24 cellular contexts compared by ENCODE assay signal in the genomic region with DNA sequence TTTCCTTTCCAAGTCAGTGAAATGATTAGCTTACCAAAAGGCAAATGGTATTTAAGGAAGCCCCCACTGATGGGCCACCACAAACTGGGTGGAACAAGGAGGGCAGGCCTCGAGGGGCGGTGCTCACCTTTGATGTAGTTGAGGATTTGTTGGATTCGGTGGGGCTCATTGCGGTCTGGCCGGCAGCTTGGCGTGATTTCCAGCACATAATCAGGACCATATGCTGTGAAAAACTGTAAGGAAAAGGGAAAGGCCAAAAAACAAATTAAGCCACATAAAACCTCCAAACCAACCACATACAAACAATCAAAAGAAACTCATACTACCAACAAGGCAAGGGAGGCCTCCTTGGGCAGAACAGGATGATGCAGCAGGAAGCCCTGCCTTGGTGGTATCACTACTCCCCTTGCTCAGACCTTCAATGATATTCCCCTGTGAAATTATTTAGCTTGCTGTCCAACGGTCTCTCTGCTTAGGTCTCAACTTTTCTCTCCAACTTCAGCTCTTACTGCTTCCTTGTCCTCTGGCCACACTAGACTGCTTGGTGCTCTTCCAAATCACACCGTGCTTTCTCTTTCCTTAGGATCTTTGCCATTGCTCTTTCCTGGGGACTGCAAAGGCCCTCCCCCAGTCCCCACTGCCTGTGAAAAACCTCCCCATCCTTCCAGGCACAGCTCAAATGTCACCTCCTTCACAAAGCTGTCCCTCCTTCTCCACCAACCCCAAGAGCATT. TPM values are rescaled to one million over a fixed set of nuclear protein-coding genes. Genes with fewer than 3 reads are reported as not detected.
DNase-seq lines count a peak whose midpoint lies in the region; ATAC-seq lines count a peak whose summit lies in the region.
"Had no signal": no experiment of that assay in that cellular context is flagged by ENCODE, and none has a peak within 500 bp of the region (broad histone marks: within the 10 kb centered on the region; RNA-seq: fewer than 3 reads in every experiment).

No MANE protein-coding gene starts in this region.

- ATAC-seq in sciatic nerve (peak; percentile 82), HG02678 (IDR thresholded peaks at IDR 0.05; ENCODE audit: unreplicated experiment) (no peak), GM18861 (IDR thresholded peaks at IDR 0.05; ENCODE audit: unreplicated experiment) (no peak)
- ATAC-seq: foreskin keratinocyte; left lobe of liver; naive thymus-derived CD4-positive, alpha-beta T cell had no signal

- H3K27ac Mint-ChIP-seq in T-helper 2 cell treated with Interferon-gamma antibody and Interleukin-4, amounts not matched to agents 5 μg/mL and 100 μg/mL, for 36 hours = peak overlapping the region; percentile 67
- peak overlapping the region; percentile 40 for H3K27ac Mint-ChIP-seq in activated T-helper 2 cell treated with anti-CD3 and anti-CD28 coated beads, Interferon-gamma antibody, Interleukin-2, Interleukin-4, amounts not matched to agents 10 μg/mL and 5 μg/mL and 100 μg/mL, durations not matched to agents 14 hours and 24 hours and 36 hours
- H3K27ac Mint-ChIP-seq: IgD-negative memory B cell; mesothelial cell of epicardium; naive thymus-derived CD4-positive, alpha-beta T cell had no signal

- H3K4me3 Mint-ChIP-seq in T-helper 2 cell treated with Interferon-gamma antibody and Interleukin-4, amounts not matched to agents 5 μg/mL and 100 μg/mL, for 36 hours = peak overlapping the region; percentile 51
- H3K4me3 Mint-ChIP-seq in activated T-helper 2 cell treated with anti-CD3 and anti-CD28 coated beads, Interferon-gamma antibody, Interleukin-2, Interleukin-4, amounts not matched to agents 10 μg/mL and 5 μg/mL and 100 μg/mL, durations not matched to agents 14 hours and 24 hours and 36 hours (ENCODE audit: low read depth) = no peak overlapping the region
- H3K4me3 Mint-ChIP-seq: IgD-negative memory B cell; mesothelial cell of epicardium; naive thymus-derived CD4-positive, alpha-beta T cell had no signal

- intact Hi-C loops in activated T-helper 2 cell treated with anti-CD3 and anti-CD28 coated beads, Interferon-gamma antibody, Interleukin-2, Interleukin-4, amounts not matched to agents 10 μg/mL and 5 μg/mL and 100 μg/mL, durations not matched to agents 14 hours and 24 hours and 36 hours (cut with micrococcal nuclease) = no loop called here
- intact Hi-C loops in sciatic nerve (cut with DNase I) = no loop called here

- DNase-seq in T-helper 2 cell treated with Interferon-gamma antibody and Interleukin-4, amounts not matched to agents 5 μg/mL and 100 μg/mL, for 36 hours (ENCODE audit: low spot score) = no peak
- DNase-seq in T-helper 2 cell = no peak
- no peak for DNase-seq in activated T-helper 2 cell treated with anti-CD3 and anti-CD28 coated beads, Interferon-gamma antibody, Interleukin-2, Interleukin-4, amounts not matched to agents 10 μg/mL and 5 μg/mL and 100 μg/mL, durations not matched to agents 14 hours and 24 hours and 36 hours (ENCODE audit: low spot score)
- DNase-seq in fibroblast of peridontal ligament (ENCODE audit: extremely low read depth) = peak; percentile 88
- peak; percentile 70 for DNase-seq in sciatic nerve (ENCODE audit: low spot score)
- DNase-seq in NCI-H1930 (lab: John Stamatoyannopoulos, UW) = no peak
- DNase-seq: 8988T; activated gamma-delta T cell treated with Interleukin-2 at 50 U/mL for 16 hours; adrenal gland; dermis blood vessel endothelial cell; foreskin keratinocyte; naive thymus-derived CD4-positive, alpha-beta T cell; NCI-H1105; NCI-H2029 treated with DMSO at 0.1 percent for 48 hours; NCI-H82; small intestine; stimulated activated CD4-positive, alpha-beta T cell treated with anti-CD3 and anti-CD28 coated beads, Interleukin-1b, Interleukin-23, amount 100 ng/mL, for 48 hours; SW 1271 had no signal

- H3K27me3 Mint-ChIP-seq in T-helper 2 cell treated with Interferon-gamma antibody and Interleukin-4, amounts not matched to agents 5 μg/mL and 100 μg/mL, for 36 hours (ENCODE audit: low read depth) = no peaks in the 10 kb centered on the region
- no peaks in the 10 kb centered on the region for H3K27me3 Mint-ChIP-seq in activated T-helper 2 cell treated with anti-CD3 and anti-CD28 coated beads, Interferon-gamma antibody, Interleukin-2, Interleukin-4, amounts not matched to agents 10 μg/mL and 5 μg/mL and 100 μg/mL, durations not matched to agents 14 hours and 24 hours and 36 hours (ENCODE audit: low read depth)
- H3K27me3 Mint-ChIP-seq: IgD-negative memory B cell; naive thymus-derived CD4-positive, alpha-beta T cell had no signal

- H3K36me3 Mint-ChIP-seq in T-helper 2 cell treated with Interferon-gamma antibody and Interleukin-4, amounts not matched to agents 5 μg/mL and 100 μg/mL, for 36 hours (ENCODE audit: low read depth) = peaks cover 23% of the 10 kb centered on the region
- peaks cover 20% of the 10 kb centered on the region for H3K36me3 Mint-ChIP-seq in activated T-helper 2 cell treated with anti-CD3 and anti-CD28 coated beads, Interferon-gamma antibody, Interleukin-2, Interleukin-4, amounts not matched to agents 10 μg/mL and 5 μg/mL and 100 μg/mL, durations not matched to agents 14 hours and 24 hours and 36 hours (ENCODE audit: low read depth)

- H3K9me3 Mint-ChIP-seq in T-helper 2 cell treated with Interferon-gamma antibody and Interleukin-4, amounts not matched to agents 5 μg/mL and 100 μg/mL, for 36 hours = no peaks in the 10 kb centered on the region
- no peaks in the 10 kb centered on the region for H3K9me3 Mint-ChIP-seq in activated T-helper 2 cell treated with anti-CD3 and anti-CD28 coated beads, Interferon-gamma antibody, Interleukin-2, Interleukin-4, amounts not matched to agents 10 μg/mL and 5 μg/mL and 100 μg/mL, durations not matched to agents 14 hours and 24 hours and 36 hours
- H3K9me3 Mint-ChIP-seq: IgD-negative memory B cell; naive thymus-derived CD4-positive, alpha-beta T cell had no signal

- peaks cover 22% of the 10 kb centered on the region for H3K4me1 Mint-ChIP-seq in T-helper 2 cell treated with Interferon-gamma antibody and Interleukin-4, amounts not matched to agents 5 μg/mL and 100 μg/mL, for 36 hours (ENCODE audit: low read depth)
- peaks cover 24% of the 10 kb centered on the region for H3K4me1 Mint-ChIP-seq in activated T-helper 2 cell treated with anti-CD3 and anti-CD28 coated beads, Interferon-gamma antibody, Interleukin-2, Interleukin-4, amounts not matched to agents 10 μg/mL and 5 μg/mL and 100 μg/mL, durations not matched to agents 14 hours and 24 hours and 36 hours (ENCODE audit: low read depth)
- H3K4me1 Mint-ChIP-seq: mesothelial cell of epicardium had no signal

RNA-seq across cellular contexts. Expression of gene CITED1, which starts 46.1 kb away (rescaled TPM):
- total RNA-seq in activated T-helper 2 cell treated with anti-CD3 and anti-CD28 coated beads, Interferon-gamma antibody, Interleukin-2, Interleukin-4, amounts not matched to agents 10 μg/mL and 5 μg/mL and 100 μg/mL, durations not matched to agents 14 hours and 24 hours and 36 hours = not detected in 2 replicates
- 1.9 TPM for total RNA-seq in sciatic nerve
- total RNA-seq: dermis blood vessel endothelial cell, left lobe of liver, osteoblast had no signal

Comparison
In these comparisons a context has a peak if more than half of its experiments do, and no peak if none do; other contexts are left out.
1. DNase-seq: peak in fibroblast of peridontal ligament (single experiment) and sciatic nerve (single experiment); none in T-helper 2 cell treated with Interferon-gamma antibody and Interleukin-4, amounts not matched to agents 5 μg/mL and 100 μg/mL, for 36 hours (single experiment), T-helper 2 cell (0 of 5), activated T-helper 2 cell treated with anti-CD3 and anti-CD28 coated beads, Interferon-gamma antibody, Interleukin-2, Interleukin-4, amounts not matched to agents 10 μg/mL and 5 μg/mL and 100 μg/mL, durations not matched to agents 14 hours and 24 hours and 36 hours (single experiment) and NCI-H1930 (0 of 2).